32 cellular contexts compared by ENCODE assay signal in genomic region chr1:181453541-181454201, GRCh38. TPM values are rescaled to one million over a fixed set of nuclear protein-coding genes. Genes with fewer than 3 reads are reported as not detected.
"Had no signal": no experiment of that assay in that cellular context is flagged by ENCODE, and none has a peak within 500 bp of the region (broad histone marks: within the 10 kb centered on the region; RNA-seq: fewer than 3 reads in every experiment).

No MANE protein-coding gene starts in this region.

- H3K4me1 ChIP-seq: adrenal gland, breast epithelium had no signal

- DNase-seq: activated CD4-positive, alpha-beta T cell treated with anti-CD3 and anti-CD28 coated beads for 36 hours; activated CD4-positive, alpha-beta T cell treated with anti-CD3 and anti-CD28 coated beads, Interleukin-2, amount 10 ng/mL, durations not matched to agents 7 days and 5 days; activated CD4-positive, alpha-beta T cell treated with anti-CD3 and anti-CD28 coated beads, Interleukin-2, amount 50 U/mL, for 48 hours; activated CD8-positive, alpha-beta memory T cell treated with anti-CD3 and anti-CD28 coated beads, Interleukin-2, amount 50 U/mL, for 4 hours; activated gamma-delta T cell treated with Interleukin-2 at 50 U/mL for 16 hours; activated naive CD4-positive, alpha-beta T cell treated with anti-CD3 and anti-CD28 coated beads for 36 hours; activated T-cell treated with anti-CD3 and anti-CD28 coated beads for 4 hours; activated T-cell treated with anti-CD3 and anti-CD28 coated beads, Interleukin-2, amount 50 U/mL, for 4 hours; adrenal gland; body of pancreas; Kasumi-1; KG1; MG63; NCI-H1048; NCI-H1105 treated with DMSO at 0.1 percent for 48 hours; NCI-H1436 treated with DMSO at 0.1 percent for 48 hours; NCI-H1694 treated with DMSO at 0.1 percent for 48 hours; NCI-H2029; NCI-H345; NCI-H524 treated with DMSO at 0.1 percent for 48 hours; PC-3; Peyer's patch; SIG-M5; T-cell; T-helper 17 cell had no signal

- H3K36me3 ChIP-seq: adrenal gland, breast epithelium, MG63, Peyer's patch had no signal

- H3K27me3 ChIP-seq: adrenal gland, body of pancreas, breast epithelium, MG63, Peyer's patch had no signal

- H3K27ac ChIP-seq: adrenal gland, body of pancreas, breast epithelium, Peyer's patch, RWPE1 had no signal

- ATAC-seq: activated CD4-positive, alpha-beta T cell treated with anti-CD3 and anti-CD28 coated beads for 36 hours; activated naive CD4-positive, alpha-beta T cell treated with anti-CD3 and anti-CD28 coated beads, Interleukin-2, amount 50 U/mL, for 72 hours; activated T-cell treated with anti-CD3 and anti-CD28 coated beads, Interleukin-2, amount 50 U/mL, for 4 hours; body of pancreas; PC-3; Right ventricle myocardium inferior; SK-N-SH treated with all-trans-retinoic acid at 6 μM for 48 hours; T-cell; T-helper 17 cell had no signal

- H3K4me3 ChIP-seq: adrenal gland, body of pancreas, breast epithelium, MG63, Peyer's patch had no signal

- H3K9me3 ChIP-seq: adrenal gland, body of pancreas, MG63 had no signal

RNA-seq across cellular contexts. Expression of gene CACNA1E, which starts 29.6 kb away (rescaled TPM):
- total RNA-seq: activated CD4-positive, alpha-beta T cell treated with anti-CD3 and anti-CD28 coated beads for 36 hours; activated CD4-positive, alpha-beta T cell treated with anti-CD3 and anti-CD28 coated beads, Interleukin-2, amount 10 ng/mL, durations not matched to agents 7 days and 5 days; activated naive CD4-positive, alpha-beta T cell treated with anti-CD3 and anti-CD28 coated beads for 36 hours; activated T-helper 1 cell treated with anti-CD3 and anti-CD28 coated beads, Interleukin-12 subunit alpha, Interleukin-12 subunit beta, Interleukin-2, Interleukin-4 antibody, amounts not matched to agents 30 ng/mL and 10 ng/mL and 1 ng/mL, durations not matched to agents 14 hours and 24 hours and 36 hours; NCI-H460; PC-3; T-helper 17 cell had no signal
